Comparison of ENCODE assay signal across 8 cellular contexts in the genomic region with DNA sequence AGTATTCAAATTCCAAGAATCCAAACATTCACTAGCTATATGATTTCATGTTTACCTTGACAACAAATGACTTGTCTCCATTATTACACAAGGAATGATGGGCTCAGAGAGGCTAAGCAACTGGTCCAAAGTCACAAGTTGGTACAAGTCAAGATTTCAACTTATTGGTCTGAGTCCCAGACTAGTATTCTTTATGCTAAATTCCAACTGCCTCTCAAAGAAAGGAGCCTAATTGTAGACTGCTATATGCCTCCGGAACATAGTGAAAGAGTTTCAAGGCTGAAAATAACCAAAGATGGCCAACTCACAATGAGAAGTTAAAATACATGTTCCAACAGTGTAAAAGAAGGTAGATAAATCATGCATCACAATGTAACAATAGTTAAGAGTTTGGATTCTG. TPM values are rescaled to one million over a fixed set of nuclear protein-coding genes. Genes with fewer than 3 reads are reported as not detected.
DNase-seq lines count a peak whose midpoint lies in the region; ATAC-seq, FAIRE-seq and TF ChIP-seq lines count a peak whose summit lies in the region.

No MANE protein-coding gene starts in this region.

- H3K36me3 ChIP-seq in breast epithelium, result no peaks in the 10 kb centered on the region

- H3K9me3 ChIP-seq in breast epithelium, result no peaks in the 10 kb centered on the region

- H3K4me1 Mint-ChIP-seq in HFFc6 (ENCODE audit: low read depth) (peaks cover 95% of the 10 kb centered on the region), naive B cell (peaks cover 61 to 72% (median 66%) of the 10 kb centered on the region in 3 donors)

- H3K4me3 Mint-ChIP-seq in HFFc6 (peak overlapping the region; percentile 99), naive B cell (peak overlapping the region; percentile 96 to 100 (median 100))

- no peaks in the 10 kb centered on the region for H3K27me3 Mint-ChIP-seq in HFFc6 (ENCODE audit: insufficient read depth)
- no peaks in the 10 kb centered on the region for H3K27me3 Mint-ChIP-seq in naive B cell

- peak overlapping the region; percentile 66 to 100 (median 95) for H3K4me3 ChIP-seq in breast epithelium

- peak; percentile 79 for FAIRE-seq in A204.1 (lab: Jason Lieb, UNC)

- peaks cover 8 to 17% of the 10 kb centered on the region in 2 donors for H3K4me1 ChIP-seq in breast epithelium

- intact Hi-C loops in breast epithelium (cut with DNase I; ENCODE audit: low total_unique reads), result no loop called here

- DNase-seq in HFFc6 (no peak), breast epithelium (ENCODE audit: low spot score in 2 of 2) (no peak), naive B cell (no peak), putamen (ENCODE audit: low spot score) (no peak), C1 segment of cervical spinal cord (lab: John Stamatoyannopoulos, UW) (no peak)
- DNase-seq in activated CD4-positive, alpha-beta T cell treated with anti-CD3 and anti-CD28 coated beads, Interleukin-2, amount 50 U/mL, for 4 hours, result no peak

- peak overlapping the region; percentile 35 to 96 for H3K27ac ChIP-seq in breast epithelium

- H3K36me3 Mint-ChIP-seq in HFFc6 (ENCODE audit: low read depth) (peaks cover 46% of the 10 kb centered on the region), naive B cell (peaks cover 21 to 60% of the 10 kb centered on the region in 2 donors)

- TF ChIP-seq CTCF in HFFc6 (IDR thresholded peaks at IDR 0.05) (no peak), breast epithelium (IDR thresholded peaks at IDR 0.05) (no peak)

- ATAC-seq in naive B cell (ENCODE audit: low read depth in 2 of 2), result no peak
- ATAC-seq in GM19455 (IDR thresholded peaks at IDR 0.05; ENCODE audit: unreplicated experiment), result no peak

- H3K9me3 Mint-ChIP-seq in HFFc6, result no peaks in the 10 kb centered on the region
- H3K9me3 Mint-ChIP-seq in naive B cell, result no peaks in the 10 kb centered on the region

- H3K27ac Mint-ChIP-seq in HFFc6 (peak overlapping the region; percentile 91), naive B cell (peak overlapping the region in 2 of 6 donors; percentile 59 to 95)

- TF ChIP-seq POLR2A in breast epithelium (IDR thresholded peaks at IDR 0.05), result no peak

- no peaks in the 10 kb centered on the region for H3K27me3 ChIP-seq in breast epithelium

RNA-seq across cellular contexts. Expression of a gene that starts 7.5 kb away (rescaled TPM):
- 10 to 100 TPM; 38.7 to 49.9 (median 45.3) TPM for total RNA-seq in HFFc6 (2021; fragmentation: NEBNext Ultra II Directional; extraction: Animal tissue kit (Norgen Biotek cat#: 25700))
- total RNA-seq in breast epithelium, result 100 to 1,000 TPM in 1 of 3 donors, 10 to 100 TPM in 2; 83.9 to 106 (median 96.3) TPM
- polyA plus RNA-seq in naive B cell (ENCODE audit: low read depth in 6 of 6), result 1,000 to 10,000 TPM in 3 of 6 donors, 100 to 1,000 TPM in 3; 644 to 1,809 (median 1,004) TPM
